In genomic region chr18:37946324-37946723, GRCh38 we compare ENCODE assay signal across 18 cellular contexts.
"Had no signal": no experiment of that assay in that cellular context is flagged by ENCODE, and none has a peak within 500 bp of the region (broad histone marks: within the 10 kb centered on the region; RNA-seq: fewer than 3 reads in every experiment).

No MANE protein-coding gene starts in this region.

- H3K36me3 Mint-ChIP-seq: memory B cell, mesothelial cell of epicardium, natural killer cell, neural progenitor cell, type B pancreatic cell had no signal

- ATAC-seq: foreskin keratinocyte, lower lobe of right lung, natural killer cell, pancreas, right cardiac atrium had no signal

- H3K4me1 Mint-ChIP-seq: immature natural killer cell, memory B cell, mesothelial cell of epicardium, natural killer cell had no signal

- H3K27me3 Mint-ChIP-seq: memory B cell, progenitor cell of endocrine pancreas, type B pancreatic cell had no signal

- H3K4me3 Mint-ChIP-seq: immature natural killer cell, memory B cell, mesothelial cell of epicardium, natural killer cell, neural progenitor cell, type B pancreatic cell had no signal

- H3K27ac Mint-ChIP-seq: immature natural killer cell, memory B cell, mesothelial cell of epicardium, natural killer cell, neural progenitor cell, progenitor cell of endocrine pancreas, type B pancreatic cell had no signal

- H3K9me3 Mint-ChIP-seq: mesothelial cell of epicardium, neural progenitor cell, type B pancreatic cell had no signal

- DNase-seq: dermis blood vessel endothelial cell; erythroblast; foreskin keratinocyte; immature natural killer cell; left ventricle myocardium inferior; lower lobe of right lung; natural killer cell; occipital lobe; pancreas; right cardiac atrium; stimulated activated CD4-positive, alpha-beta T cell treated with anti-CD3 and anti-CD28 coated beads, Interleukin-2, amount 100 ng/mL, for 48 hours; stimulated activated naive CD4-positive, alpha-beta T cell treated with Interleukin-2 at 50 U/mL for 16 hours; thyroid gland had no signal
